In the genomic region with DNA sequence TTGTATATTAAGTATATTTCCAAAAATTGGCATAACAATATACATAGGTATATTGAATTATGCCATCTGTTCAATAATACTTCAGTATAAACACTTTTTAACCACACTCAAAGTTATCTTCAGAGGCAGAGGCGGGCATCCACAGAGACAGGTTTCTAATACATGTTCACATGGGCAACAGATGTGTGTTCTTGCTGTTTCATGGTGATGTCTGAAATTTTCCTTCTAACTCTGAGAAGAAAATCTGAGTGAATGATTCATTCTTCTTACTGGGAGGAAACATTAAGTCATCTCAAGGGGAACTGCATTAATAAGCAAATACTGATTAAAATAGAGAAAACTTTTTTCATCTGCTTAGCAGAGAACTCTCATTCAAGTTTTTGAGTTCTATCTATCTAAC, we compare ENCODE assay signal across 23 cellular contexts.
DNase-seq lines count a peak whose midpoint lies in the region; FAIRE-seq and TF ChIP-seq lines count a peak whose summit lies in the region.
"Had no signal": no experiment of that assay in that cellular context is flagged by ENCODE, and none has a peak within 500 bp of the region (broad histone marks: within the 10 kb centered on the region; RNA-seq: fewer than 3 reads in every experiment).

No MANE protein-coding gene starts in this region.

- H3K27ac Mint-ChIP-seq in HFFc6 = peak overlapping the region; percentile 91
- H3K27ac Mint-ChIP-seq: naive thymus-derived CD4-positive, alpha-beta T cell; stimulated activated naive CD8-positive, alpha-beta T cell treated with anti-CD3 and anti-CD28 coated beads, Interleukin-15, amount 100 ng/mL, for 72 hours had no signal

- H3K27me3 Mint-ChIP-seq in HFFc6 (ENCODE audit: insufficient read depth) = peaks cover 1% of the 10 kb centered on the region; the same call in 1 of the 2 replicates
- H3K27me3 Mint-ChIP-seq: naive thymus-derived CD4-positive, alpha-beta T cell; stimulated activated naive CD8-positive, alpha-beta T cell treated with anti-CD3 and anti-CD28 coated beads, Interleukin-15, amount 100 ng/mL, for 72 hours had no signal

- H3K27me3 ChIP-seq in bronchial epithelial cell (ENCODE audit: control insufficient read depth, insufficient read depth, low read length) (no peaks in the 10 kb centered on the region), dorsolateral prefrontal cortex (no peaks in the 10 kb centered on the region), sigmoid colon (no peaks in the 10 kb centered on the region), osteoblast (ENCODE audit: insufficient read depth, low read length) (no peaks in the 10 kb centered on the region), suprapubic skin (no peaks in the 10 kb centered on the region)
- H3K27me3 ChIP-seq: transverse colon had no signal

- no peak for FAIRE-seq in bronchial epithelial cell (lab: Jason Lieb, UNC)
- FAIRE-seq: A549, TTC549 had no signal

- H3K9me3 ChIP-seq in sigmoid colon (no peaks in the 10 kb centered on the region), osteoblast (ENCODE audit: low read depth, low read length) (no peaks in the 10 kb centered on the region), suprapubic skin (no peaks in the 10 kb centered on the region)
- H3K9me3 ChIP-seq: A549, HAP-1, transverse colon had no signal

- H3K9me3 Mint-ChIP-seq in HFFc6 = no peaks in the 10 kb centered on the region

- 81 to 88% methylated on average over 1 of the region's 1 CpG for WGBS in sigmoid colon, 2 donors
- 41% methylated on average over 1 of the region's 1 CpG for WGBS in suprapubic skin

- TF ChIP-seq POLR2A in sigmoid colon (IDR thresholded peaks at IDR 0.05) (no peak), suprapubic skin (IDR thresholded peaks at IDR 0.05) (no peak)

- no peaks in the 10 kb centered on the region for H4K20me1 ChIP-seq in osteoblast (ENCODE audit: insufficient read depth, low read length)

- no peaks in the 10 kb centered on the region for H3K79me2 ChIP-seq in osteoblast (ENCODE audit: insufficient read depth, low read length)

- no peak overlapping the region for H2AFZ ChIP-seq in osteoblast (ENCODE audit: low read length)

- no peak overlapping the region for H3K4me3 Mint-ChIP-seq in HFFc6
- H3K4me3 Mint-ChIP-seq: naive thymus-derived CD4-positive, alpha-beta T cell; stimulated activated naive CD8-positive, alpha-beta T cell treated with anti-CD3 and anti-CD28 coated beads, Interleukin-15, amount 100 ng/mL, for 72 hours had no signal

- no peak overlapping the region for H3K27ac ChIP-seq in dorsolateral prefrontal cortex
- H3K27ac ChIP-seq in sigmoid colon = no peak overlapping the region
- no peak overlapping the region for H3K27ac ChIP-seq in osteoblast (ENCODE audit: low read depth, low read length)
- H3K27ac ChIP-seq in suprapubic skin = no peak overlapping the region
- H3K27ac ChIP-seq: A549, transverse colon had no signal

- no peak for TF ChIP-seq CTCF in AG09319 (IDR thresholded peaks at IDR 0.05; ENCODE audit: low read depth, low read length)
- TF ChIP-seq CTCF in HFFc6 (IDR thresholded peaks at IDR 0.05) = no peak
- no peak for TF ChIP-seq CTCF in bronchial epithelial cell (IDR thresholded peaks at IDR 0.05; ENCODE audit: insufficient read depth, low read length, severe bottlenecking)
- TF ChIP-seq CTCF in dorsolateral prefrontal cortex (IDR thresholded peaks at IDR 0.05 in 54 of 56, conservative IDR thresholded peaks at IDR 0.05 in 2 of 56; ENCODE audit: low read depth in 1 of 56, partially characterized antibody in 56 of 56) = no peak
- TF ChIP-seq CTCF in sigmoid colon (IDR thresholded peaks at IDR 0.05) = no peak
- TF ChIP-seq CTCF in osteoblast (IDR thresholded peaks at IDR 0.05; ENCODE audit: extremely low read depth, low read depth, low read length) = no peak
- TF ChIP-seq CTCF in suprapubic skin (IDR thresholded peaks at IDR 0.05) = no peak

- TF ChIP-seq EP300 in sigmoid colon (IDR thresholded peaks at IDR 0.05) (no peak), suprapubic skin (IDR thresholded peaks at IDR 0.05) (no peak)

- H3K4me1 ChIP-seq in sigmoid colon = no peaks in the 10 kb centered on the region
- H3K4me1 ChIP-seq in osteoblast (ENCODE audit: insufficient read depth, low read length) = no peaks in the 10 kb centered on the region
- no peaks in the 10 kb centered on the region for H3K4me1 ChIP-seq in suprapubic skin
- H3K4me1 ChIP-seq: A549, HAP-1, transverse colon had no signal

- H3K4me2 ChIP-seq in osteoblast (ENCODE audit: insufficient read depth, low read length) = no peak overlapping the region
- H3K4me2 ChIP-seq: A549 had no signal

- H3K36me3 Mint-ChIP-seq in HFFc6 (ENCODE audit: low read depth) = no peaks in the 10 kb centered on the region
- H3K36me3 Mint-ChIP-seq: naive thymus-derived CD4-positive, alpha-beta T cell had no signal

- intact Hi-C loops in dorsolateral prefrontal cortex (cut with DNase I) = no loop called here
- intact Hi-C loops in sigmoid colon (cut with DNase I) = no loop called here

- H3K36me3 ChIP-seq in bronchial epithelial cell (ENCODE audit: control insufficient read depth, insufficient read depth, low read length) = no peaks in the 10 kb centered on the region
- no peaks in the 10 kb centered on the region for H3K36me3 ChIP-seq in sigmoid colon
- H3K36me3 ChIP-seq in osteoblast (ENCODE audit: insufficient read depth, low read length) = no peaks in the 10 kb centered on the region
- H3K36me3 ChIP-seq in suprapubic skin = no peaks in the 10 kb centered on the region
- H3K36me3 ChIP-seq: HAP-1, transverse colon had no signal

- no peak overlapping the region for H3K4me3 ChIP-seq in bronchial epithelial cell (ENCODE audit: low read depth, low read length)
- no peak overlapping the region for H3K4me3 ChIP-seq in dorsolateral prefrontal cortex
- H3K4me3 ChIP-seq in sigmoid colon = no peak overlapping the region
- no peak overlapping the region for H3K4me3 ChIP-seq in osteoblast (ENCODE audit: insufficient read depth, low read length)
- no peak overlapping the region for H3K4me3 ChIP-seq in suprapubic skin
- H3K4me3 ChIP-seq: A549, HAP-1, transverse colon had no signal

- DNase-seq in AG09319 (ENCODE audit: extremely low read depth, low read depth) = peak; percentile 44
- DNase-seq in HFFc6 = peak; percentile 69
- peak; percentile 2 for DNase-seq in bronchial epithelial cell (ENCODE audit: low read depth)
- peak; percentile 58 for DNase-seq in kidney tubule cell (ENCODE audit: low spot score)
- DNase-seq in dorsolateral prefrontal cortex = no peak
- no peak for DNase-seq in sigmoid colon
- no peak for DNase-seq in osteoblast (ENCODE audit: insufficient read length, low spot score, missing footprints)
- DNase-seq in suprapubic skin (ENCODE audit: low spot score in 2 of 2) = no peak
- DNase-seq: activated naive CD4-positive, alpha-beta T cell treated with Interleukin-2 at 50 U/mL for 16 hours; activated T-cell treated with anti-CD3 and anti-CD28 coated beads, Interleukin-2, amount 50 U/mL, for 48 hours; anterior cingulate cortex; Kasumi-1; naive thymus-derived CD4-positive, alpha-beta T cell; NCI-H187 treated with DMSO at 0.1 percent for 48 hours; NCI-H2227 treated with DMSO at 0.1 percent for 48 hours; NCI-H82; OCI-M1; Right ventricle myocardium superior; stimulated activated naive CD8-positive, alpha-beta T cell treated with anti-CD3 and anti-CD28 coated beads, Interleukin-15, amount 100 ng/mL, for 72 hours; transverse colon had no signal

- peaks cover 43% of the 10 kb centered on the region for H3K4me1 Mint-ChIP-seq in HFFc6 (ENCODE audit: low read depth)
- H3K4me1 Mint-ChIP-seq: naive thymus-derived CD4-positive, alpha-beta T cell; stimulated activated naive CD8-positive, alpha-beta T cell treated with anti-CD3 and anti-CD28 coated beads, Interleukin-15, amount 100 ng/mL, for 72 hours had no signal

Comparison
In these comparisons a context has a peak if more than half of its experiments do, and no peak if none do; other contexts are left out.
1. DNase-seq: peak in AG09319 (single experiment), HFFc6 (single experiment), bronchial epithelial cell (single experiment) and kidney tubule cell (single experiment); none in dorsolateral prefrontal cortex (0 of 10), sigmoid colon (single experiment), osteoblast (single experiment) and suprapubic skin (0 of 2).